ENCODE assay signal across 8 cellular contexts in genomic region chr1:153977250-153978240, GRCh38. TPM values are rescaled to one million over a fixed set of nuclear protein-coding genes. Genes with fewer than 3 reads are reported as not detected.
DNase-seq lines count a peak whose midpoint lies in the region; ATAC-seq and TF ChIP-seq lines count a peak whose summit lies in the region.

Gene JTB, minus strand, starts transcription at chr1:153977674. Its CDS starts 422 bp downstream, at chr1:153977252.

- peak; percentile 66 to 91 for TF ChIP-seq POLR2A in heart left ventricle (IDR thresholded peaks at IDR 0.05)

- H3K27ac ChIP-seq in adipose tissue (ENCODE audit: low read depth, low read length), result no peak within 1 kb of the TSS
- peak within 1 kb of the TSS; percentile 72 to 97 (median 92) for H3K27ac ChIP-seq in heart left ventricle
- peak within 1 kb of the TSS; percentile 95 for H3K27ac ChIP-seq in upper lobe of right lung

- H3K4me1 ChIP-seq in heart left ventricle (peaks cover 0 to 40% (median 19%) of the 10 kb centered on the region in 12 donors), upper lobe of right lung (peaks cover 17% of the 10 kb centered on the region)

- H3K36me3 ChIP-seq in heart left ventricle (peaks cover 0 to 52% (median 43%) of the 10 kb centered on the region in 9 donors), upper lobe of right lung (peaks cover 47% of the 10 kb centered on the region)

- 0 to 1% (median 1%) methylated on average over 69 to 75 of the region's 75 CpGs for whole genome bisulfite sequencing in adipose tissue, 3 donors
- WGBS in heart left ventricle, 4 donors, result 0 to 1% (median 0%) methylated on average over 23 to 75 of the region's 75 CpGs

- no peak for TF ChIP-seq CTCF in heart left ventricle (IDR thresholded peaks at IDR 0.05)
- TF ChIP-seq CTCF in upper lobe of right lung (IDR thresholded peaks at IDR 0.05), result no peak

- H3K27me3 ChIP-seq in heart left ventricle (no peaks in the 10 kb centered on the region), upper lobe of right lung (no peaks in the 10 kb centered on the region)

- intact Hi-C loops in T-helper 1 cell treated with Interleukin-12 subunit alpha and Interleukin-12 subunit beta and Interleukin-4 antibody, amounts not matched to agents 30 ng/mL and 1 ng/mL, for 36 hours (cut with micrococcal nuclease), result loop anchor here (1.0 to 5.0 kb wide), 10 partner anchors 9 to 350 kb away; partner anchors contain the start of genes ATP8B2, CREB3L4, DENND4B and NUP210L
- intact Hi-C loops in heart left ventricle (cut with DNase I) (loop anchor here in 3 of 10 donors (1.0 to 5.0 kb wide), 3 partner anchors 10 to 55 kb away; partner anchors contain the start of genes CREB3L4 (in 1 of the 3), DENND4B (in 1 of the 3) and GATAD2B (in 1 of the 3)), posterior cingulate gyrus (cut with DNase I) (no loop called here), upper lobe of right lung (cut with DNase I) (no loop called here)

- peak; percentile 88 for ATAC-seq in HG02642 (IDR thresholded peaks at IDR 0.05; ENCODE audit: poor library complexity, unreplicated experiment)
- ATAC-seq in heart left ventricle, result peak; percentile 90 to 97 (median 96)
- ATAC-seq in upper lobe of right lung, result peak; percentile 97

- H3K9me3 ChIP-seq in heart left ventricle, result no peaks in the 10 kb centered on the region
- H3K9me3 ChIP-seq in upper lobe of right lung, result no peaks in the 10 kb centered on the region

- H3K4me3 ChIP-seq in heart left ventricle, result peak within 1 kb of the TSS; percentile 70 to 97 (median 88)
- peak within 1 kb of the TSS; percentile 100 for H3K4me3 ChIP-seq in upper lobe of right lung

- DNase-seq in GM03348 (ENCODE audit: low spot score), result peak; percentile 84
- peak; percentile 90 for DNase-seq in NCI-H146 (lab: John Stamatoyannopoulos, UW)
- peak; percentile 90 to 94 (median 92) for DNase-seq in heart left ventricle
- DNase-seq in posterior cingulate gyrus, result peak; percentile 83 to 98 (median 90)
- peak; percentile 95 for DNase-seq in upper lobe of right lung

RNA-seq across cellular contexts. Expression of gene JTB, which starts in this region (rescaled TPM):
- 145 and 146 TPM in 2 replicates for total RNA-seq in T-helper 1 cell treated with Interleukin-12 subunit alpha and Interleukin-12 subunit beta and Interleukin-4 antibody, amounts not matched to agents 30 ng/mL and 1 ng/mL, for 36 hours
- polyA plus RNA-seq in adipose tissue, result 100 to 1,000 TPM; 159 to 196 (median 178) TPM
- 100 to 1,000 TPM in 3 of 9 donors, 10 to 100 TPM in 6; 55.0 to 175 (median 79.5) TPM for total RNA-seq in heart left ventricle
- polyA plus RNA-seq in heart left ventricle, result 100 to 1,000 TPM in 1 of 2 donors, 10 to 100 TPM in 1; 87.4 to 222 TPM
- 129 TPM for total RNA-seq in upper lobe of right lung
